Comparison of ENCODE assay signal across 8 cellular contexts in genomic region chr17:3659541-3660111, GRCh38. TPM values are rescaled to one million over a fixed set of nuclear protein-coding genes. Genes with fewer than 3 reads are reported as not detected.
DNase-seq lines count a peak whose midpoint lies in the region; ATAC-seq and TF ChIP-seq lines count a peak whose summit lies in the region.

No MANE protein-coding gene starts in this region.

- intact Hi-C loops in left ventricle myocardium inferior (cut with micrococcal nuclease) = no loop called here

- H3K9me3 ChIP-seq in left ventricle myocardium inferior (replicated peaks) (no peaks in the 10 kb centered on the region), skeletal muscle satellite cell (replicated peaks; ENCODE audit: low read length) (no peaks in the 10 kb centered on the region)

- in situ Hi-C loops in astrocyte of the spinal cord (cut with HindIII; ENCODE audit: low sequenced_read_pairs) = no loop called here

- no peaks in the 10 kb centered on the region for H3K27me3 ChIP-seq in left ventricle myocardium inferior (ENCODE audit: low read depth)
- no peaks in the 10 kb centered on the region for H3K27me3 ChIP-seq in skeletal muscle satellite cell (ENCODE audit: control insufficient read depth, insufficient read depth, low read length)

- ATAC-seq in HG03432 (IDR thresholded peaks at IDR 0.05; ENCODE audit: unreplicated experiment) = no peak
- no peak for ATAC-seq in GM19455 (IDR thresholded peaks at IDR 0.05; ENCODE audit: unreplicated experiment)

- no peak overlapping the region for H3K4me3 ChIP-seq in astrocyte of the spinal cord (ENCODE audit: low read depth, low read length)
- no peak overlapping the region for H3K4me3 ChIP-seq in left ventricle myocardium inferior
- no peak overlapping the region for H3K4me3 ChIP-seq in skeletal muscle satellite cell (ENCODE audit: low read length)

- H3K4me1 ChIP-seq in left ventricle myocardium inferior (peaks cover 47% of the 10 kb centered on the region), skeletal muscle satellite cell (ENCODE audit: control insufficient read depth, insufficient read depth, low read length) (peaks cover 24% of the 10 kb centered on the region)

- TF ChIP-seq CTCF in astrocyte of the spinal cord (IDR thresholded peaks at IDR 0.05; ENCODE audit: low read depth, low read length) (peak; percentile 4), left ventricle myocardium inferior (IDR thresholded peaks at IDR 0.05; ENCODE audit: borderline replicate concordance) (no peak)

- peak; percentile 17 for DNase-seq in GOT3 (lab: John Stamatoyannopoulos, UW)
- peak; percentile 90 for DNase-seq in astrocyte of the spinal cord (ENCODE audit: low read depth, low spot score)
- DNase-seq in left ventricle myocardium inferior = peak; percentile 66
- DNase-seq in ecto neural progenitor cell (ENCODE audit: low spot score) = no peak
- no peak for DNase-seq in stimulated activated CD4-positive, alpha-beta T cell treated with anti-CD3 and anti-CD28 coated beads, Interleukin-4, amount 100 ng/mL, for 24 hours

- H3K9ac ChIP-seq in skeletal muscle satellite cell (ENCODE audit: low read depth, low read length) = peak overlapping the region; percentile 8

- H3K36me3 ChIP-seq in left ventricle myocardium inferior = peaks cover 32% of the 10 kb centered on the region
- peaks cover 32% of the 10 kb centered on the region for H3K36me3 ChIP-seq in skeletal muscle satellite cell (ENCODE audit: insufficient read depth, low read length)

- H3K27ac ChIP-seq in left ventricle myocardium inferior (replicated peaks) = peak overlapping the region; percentile 87

- H3K4me2 ChIP-seq in skeletal muscle satellite cell (ENCODE audit: low read length) = peak overlapping the region; percentile 6

RNA-seq across cellular contexts. Expression of gene TAX1BP3, which starts 8.8 kb away (rescaled TPM):
- 165 TPM for total RNA-seq in left ventricle myocardium inferior
- total RNA-seq in skeletal muscle satellite cell (2012; rRNA removed) = 168 and 225 TPM in 2 replicates

RNA-seq across cellular contexts. Expression of gene EMC6, which starts 9.0 kb away (rescaled TPM):
- 57.0 TPM for total RNA-seq in left ventricle myocardium inferior
- 19.8 and 25.8 TPM in 2 replicates for total RNA-seq in skeletal muscle satellite cell (2012; rRNA removed)

RNA-seq across cellular contexts. Expression of gene CTNS, which starts 23.1 kb away (rescaled TPM):
- total RNA-seq in left ventricle myocardium inferior = 6.2 TPM
- 14.2 and 18.8 TPM in 2 replicates for total RNA-seq in skeletal muscle satellite cell (2012; rRNA removed)

RNA-seq across cellular contexts. Expression of gene SHPK, which starts 23.6 kb away (rescaled TPM):
- 4.0 TPM for total RNA-seq in left ventricle myocardium inferior
- total RNA-seq in skeletal muscle satellite cell (2012; rRNA removed) = 9.4 and 14.7 TPM in 2 replicates

RNA-seq across cellular contexts. Expression of gene P2RX5, which starts 36.3 kb away (rescaled TPM):
- total RNA-seq in left ventricle myocardium inferior = 18.3 TPM
- total RNA-seq in skeletal muscle satellite cell (2012; rRNA removed) = 2.0 and 3.1 TPM in 2 replicates

Comparison
In these comparisons a context has a peak if more than half of its experiments do, and no peak if none do; other contexts are left out.
1. DNase-seq: peak in GOT3 (single experiment), astrocyte of the spinal cord (single experiment) and left ventricle myocardium inferior (single experiment); none in ecto neural progenitor cell (single experiment) and stimulated activated CD4-positive, alpha-beta T cell treated with anti-CD3 and anti-CD28 coated beads, Interleukin-4, amount 100 ng/mL, for 24 hours (single experiment).